14 cellular contexts compared by ENCODE assay signal in the genomic region with DNA sequence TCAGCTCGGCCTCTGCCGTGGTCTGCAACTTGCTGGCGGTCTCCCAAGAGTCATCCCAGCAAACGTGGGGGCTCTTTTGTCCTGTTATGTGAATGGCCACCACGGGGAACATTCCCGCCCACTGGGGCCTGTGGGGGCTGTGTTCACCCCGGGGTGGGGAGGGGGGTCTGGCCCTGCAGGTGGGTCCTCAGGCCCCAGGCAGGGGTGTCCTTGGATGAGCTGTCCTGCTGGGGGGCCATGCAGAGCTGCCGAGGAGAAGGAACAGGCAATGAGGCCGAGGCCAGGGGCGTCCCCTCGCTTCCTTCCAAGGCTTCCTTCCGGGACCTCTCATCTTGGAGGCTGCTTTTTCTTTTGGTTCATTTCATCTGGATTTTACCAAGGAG. TPM values are rescaled to one million over a fixed set of nuclear protein-coding genes. Genes with fewer than 3 reads are reported as not detected.
DNase-seq lines count a peak whose midpoint lies in the region; ATAC-seq, FAIRE-seq and TF ChIP-seq lines count a peak whose summit lies in the region.
"Had no signal": no experiment of that assay in that cellular context is flagged by ENCODE, and none has a peak within 500 bp of the region (broad histone marks: within the 10 kb centered on the region; RNA-seq: fewer than 3 reads in every experiment).

No MANE protein-coding gene starts in this region.

- no peak overlapping the region for H3K27ac ChIP-seq in HCT116 (ENCODE audit: low read depth, low read length)
- no peak overlapping the region for H3K27ac ChIP-seq in keratinocyte (ENCODE audit: control insufficient read depth, insufficient read depth, low read length)
- H3K27ac ChIP-seq in spleen = peak overlapping the region in 6 of 8 donors; percentile 45 to 69 (median 60)
- H3K27ac ChIP-seq in kidney (ENCODE audit: low read depth in 2 of 2, low read length in 2 of 2) = no peak overlapping the region
- H3K27ac ChIP-seq: cardiac muscle cell had no signal

- RAD21 ChIA-PET in HCT116 (lab: Charles Lee; ENCODE audit: low non-redundant PET in 1 of 2, low total read pairs in 2 of 2, uncharacterized antibody in 2 of 2, unreplicated experiment in 2 of 2) = no interaction called here

- H2AFZ ChIP-seq in HCT116 (ENCODE audit: low read depth, low read length, poor library complexity, severe bottlenecking) (no peak overlapping the region), keratinocyte (ENCODE audit: control insufficient read depth, low read length) (no peak overlapping the region)

- POLR2A ChIA-PET in HCT116 (lab: Charles Lee) = interaction anchor here (1.1 to 1.4 kb wide), 3 partner anchors 588 to 1574 kb away, joined by 3 to 6 read pairs (median 4); a partner anchor contains a TSS
- POLR2A ChIA-PET in T-cell (lab: Charles Lee) = no interaction called here

- H3K79me2 ChIP-seq in HCT116 (ENCODE audit: insufficient read depth, low read length) (no peaks in the 10 kb centered on the region), keratinocyte (ENCODE audit: control insufficient read depth, insufficient read depth, low read length) (no peaks in the 10 kb centered on the region)

- H3K9me3 ChIP-seq in HCT116 (ENCODE audit: control insufficient read depth in 1 of 2, insufficient read depth in 1 of 2, low read depth in 1 of 2, low read length in 2 of 2) (no peaks in the 10 kb centered on the region), adipocyte (ENCODE audit: control insufficient read depth, low read length) (no peaks in the 10 kb centered on the region), keratinocyte (ENCODE audit: control insufficient read depth, low read depth, low read length) (no peaks in the 10 kb centered on the region), spleen (no peaks in the 10 kb centered on the region), kidney (ENCODE audit: control insufficient read depth in 1 of 2, low read length in 2 of 2) (no peaks in the 10 kb centered on the region)
- H3K9me3 ChIP-seq: esophagus squamous epithelium, mucosa of descending colon had no signal

- no peaks in the 10 kb centered on the region for H3K9me1 ChIP-seq in keratinocyte (ENCODE audit: control insufficient read depth, extremely low read depth, insufficient read depth, low read length)

- dilution Hi-C loops in keratinocyte (cut with MboI; ENCODE audit: extremely low pct_ligation_motif_present, low sequenced_read_pairs) = no loop called here

- CTCF ChIA-PET in HCT116 (lab: Charles Lee) = interaction anchor here (1.0 to 1.6 kb wide), 5 partner anchors 90 to 1618 kb away, joined by 3 to 12 read pairs (median 4); no protein-coding TSS in a partner anchor
- CTCF ChIA-PET in T-cell (lab: Charles Lee) = interaction anchor here (0.6 to 1.3 kb wide), 6 partner anchors 113 to 1574 kb away, joined by 3 to 17 read pairs (median 4); no protein-coding TSS in a partner anchor

- no peaks in the 10 kb centered on the region for H3K36me3 Mint-ChIP-seq in T-cell

- no peaks in the 10 kb centered on the region for H4K20me1 ChIP-seq in HCT116 (ENCODE audit: insufficient read depth)
- no peaks in the 10 kb centered on the region for H4K20me1 ChIP-seq in keratinocyte (ENCODE audit: control insufficient read depth, extremely low read depth, insufficient read depth, low read length)

- 36 to 47% (median 45%) methylated on average over 8 to 12 of the region's 12 CpGs for WGBS in spleen, 5 donors

- H3K27me3 ChIP-seq in HCT116 (ENCODE audit: insufficient read depth, low read length) (peaks cover 24% of the 10 kb centered on the region; the same call in 1 of the 2 replicates), adipocyte (replicated peaks; ENCODE audit: control insufficient read depth, insufficient read depth, low read length) (peaks cover 15% of the 10 kb centered on the region), keratinocyte (ENCODE audit: control insufficient read depth, extremely low read depth, insufficient read depth, low read length) (peaks cover 26% of the 10 kb centered on the region), spleen (replicated peaks in 1 of 7) (peaks cover 0 to 34% (median 3%) of the 10 kb centered on the region in 7 donors)

- H3K9ac ChIP-seq in HCT116 (ENCODE audit: low read length) (0 out of 2 replicates have a peak overlapping the region, but pooled peaks have one; percentile 5), adipocyte (ENCODE audit: low read length) (peak overlapping the region; percentile 67), keratinocyte (ENCODE audit: control insufficient read depth, extremely low read depth, insufficient read depth, low read length) (no peak overlapping the region), kidney (ENCODE audit: low read length in 2 of 2) (no peak overlapping the region)

- TF ChIP-seq POLR2A in HCT116 (IDR thresholded peaks at IDR 0.05; ENCODE audit: borderline replicate concordance, extremely low read depth, insufficient read depth, insufficient read length) = no peak
- TF ChIP-seq POLR2A in spleen (IDR thresholded peaks at IDR 0.05) = no peak

- TF ChIP-seq RAD21 in HCT116 (IDR thresholded peaks at IDR 0.05; ENCODE audit: low read depth) = no peak

- intact Hi-C loops in HCT116 (cut with micrococcal nuclease) = loop anchor here (1.0 to 10.0 kb wide), 4 partner anchors 1318 to 1574 kb away; no protein-coding TSS in a partner anchor
- intact Hi-C loops in spleen (cut with DNase I; ENCODE audit: low total_unique reads) = loop anchor here (10.0 kb wide), 1 partner anchor 1568 kb away; no protein-coding TSS in a partner anchor
- intact Hi-C loops in kidney (cut with DNase I) = no loop called here

- H3K4me1 Mint-ChIP-seq in T-cell = peaks cover 13 to 19% (median 19%) of the 10 kb centered on the region in 3 donors

- H3K27me3 Mint-ChIP-seq in T-cell = peaks cover 36 to 41% of the 10 kb centered on the region in 2 donors

- H3K4me1 ChIP-seq in HCT116 (ENCODE audit: control insufficient read depth in 1 of 2, insufficient read depth in 2 of 2, low read length in 2 of 2) (peaks cover 7 to 14% of the 10 kb centered on the region in 2 experiments; a peak in 3 of 4 replicates), adipocyte (ENCODE audit: control insufficient read depth, insufficient read depth, low read length) (peaks cover 22% of the 10 kb centered on the region), keratinocyte (ENCODE audit: control insufficient read depth, extremely low read depth, insufficient read depth, low read length) (peaks cover 8% of the 10 kb centered on the region), spleen (peaks cover 7 to 31% (median 16%) of the 10 kb centered on the region in 6 donors), kidney (ENCODE audit: control insufficient read depth in 1 of 2, insufficient read depth in 1 of 2, low read depth in 1 of 2, low read length in 2 of 2) (peaks cover 8 to 9% of the 10 kb centered on the region in 2 donors)

- peak overlapping the region in 1 of 2 donors; percentile 23 for H3K27ac Mint-ChIP-seq in T-cell
- H3K27ac Mint-ChIP-seq: activated CD8-positive, alpha-beta T cell treated with anti-CD3 and anti-CD28 coated beads for 36 hours had no signal

- no peak for FAIRE-seq in keratinocyte (lab: Jason Lieb, UNC)
- no peak for FAIRE-seq in kidney (lab: Jason Lieb, UNC)
- FAIRE-seq: D721Med had no signal

- DNase-seq in HCT116 (ENCODE audit: low read depth, low spot score) (no peak), adipocyte (ENCODE audit: low read depth) (no peak), keratinocyte (ENCODE audit: low read depth, low spot score) (no peak), spleen (peak; percentile 73), T-cell (no peak), NCI-H1417 treated with DMSO at 0.1 percent for 48 hours (lab: John Stamatoyannopoulos, UW) (no peak), kidney (no peak)
- DNase-seq: esophagus squamous epithelium had no signal

- H3K4me2 ChIP-seq in HCT116 (ENCODE audit: low read length) (peak overlapping the region; percentile 85), keratinocyte (ENCODE audit: control insufficient read depth, extremely low read depth, insufficient read depth, low read depth, low read length) (peak overlapping the region; percentile 94)

- no peak for TF ChIP-seq CTCF in HCT116 (IDR thresholded peaks at IDR 0.05 in 2 of 3, conservative IDR thresholded peaks at IDR 0.05 in 1 of 3; ENCODE audit: borderline replicate concordance in 1 of 3, insufficient read depth in 1 of 3, low read depth in 2 of 3, low read length in 2 of 3)
- TF ChIP-seq CTCF in keratinocyte (optimal IDR thresholded peaks at IDR 0.05 in 1 of 3, IDR thresholded peaks at IDR 0.05 in 1 of 3, conservative IDR thresholded peaks at IDR 0.05 in 1 of 3; ENCODE audit: extremely low read depth in 1 of 3, insufficient read depth in 2 of 3, low read length in 3 of 3) = no peak
- TF ChIP-seq CTCF in spleen (IDR thresholded peaks at IDR 0.05 in 8 of 11, conservative IDR thresholded peaks at IDR 0.05 in 3 of 11) = no peak
- no peak for TF ChIP-seq CTCF in kidney (IDR thresholded peaks at IDR 0.05; ENCODE audit: borderline replicate concordance, extremely low read depth, insufficient read depth)

- no peaks in the 10 kb centered on the region for H3K9me2 ChIP-seq in HCT116 (ENCODE audit: insufficient read depth)

- H3K4me3 Mint-ChIP-seq in T-cell = no peak overlapping the region

- no peaks in the 10 kb centered on the region for H3K9me3 Mint-ChIP-seq in T-cell
- H3K9me3 Mint-ChIP-seq: activated CD8-positive, alpha-beta T cell treated with anti-CD3 and anti-CD28 coated beads for 36 hours; T-helper 2 cell treated with Interferon-gamma antibody and Interleukin-4, amounts not matched to agents 5 μg/mL and 100 μg/mL, for 36 hours had no signal

- H3K36me3 ChIP-seq in HCT116 (ENCODE audit: control insufficient read depth in 1 of 2, insufficient read depth in 2 of 2, low read length in 2 of 2) (no peaks in the 10 kb centered on the region), adipocyte (ENCODE audit: control insufficient read depth, insufficient read depth, low read length, severe bottlenecking) (no peaks in the 10 kb centered on the region), keratinocyte (ENCODE audit: control insufficient read depth in 2 of 2, extremely low read depth in 1 of 2, insufficient read depth in 2 of 2, low read length in 2 of 2) (no peaks in the 10 kb centered on the region), spleen (no peaks in the 10 kb centered on the region), kidney (ENCODE audit: control insufficient read depth in 1 of 2, insufficient read depth in 2 of 2, low read length in 2 of 2) (no peaks in the 10 kb centered on the region)
- H3K36me3 ChIP-seq: cardiac muscle cell, esophagus squamous epithelium had no signal

- BruUV-seq in HCT116 (replicated peaks; lab: Mats Ljungman, UMichigan) = no TSS peak

- H3K4me3 ChIP-seq in HCT116 (replicated peaks in 1 of 2; ENCODE audit: low read depth in 1 of 2, low read length in 2 of 2) (no peak overlapping the region; a peak in 1 of 4 replicates), adipocyte (ENCODE audit: low read length) (peak overlapping the region; percentile 75), keratinocyte (ENCODE audit: control insufficient read depth in 2 of 3, extremely low read depth in 1 of 3, insufficient read depth in 2 of 3, low read depth in 1 of 3, low read length in 3 of 3) (no peak overlapping the region), spleen (peak overlapping the region; percentile 4 to 43 (median 15)), kidney (ENCODE audit: low read length in 2 of 2) (no peak overlapping the region)
- H3K4me3 ChIP-seq: cardiac muscle cell, mucosa of descending colon had no signal

- ATAC-seq in HCT116 (peak; percentile 12), HG03342 (IDR thresholded peaks at IDR 0.05; ENCODE audit: unreplicated experiment) (no peak), T-cell (replicated peaks in 1 of 4) (no peak)

RNA-seq across cellular contexts. Expression of a gene that starts 24.4 kb away (rescaled TPM):
- 59.5 TPM for total RNA-seq in HCT116 (2021; ENCODE audit: unreplicated experiment)
- polyA plus RNA-seq in HCT116 (2012) = 50.0 and 54.2 TPM in 2 replicates
- polyA plus RNA-seq in keratinocyte = 29.5 to 86.5 TPM (median 47.2 TPM) in 3 replicates
- polyA plus RNA-seq in keratinocyte (2011; ENCODE audit: low read depth) = 20.2 TPM
- polyA plus RNA-seq in keratinocyte (2011; cell fraction: cytosol; rRNA removed) = 47.3 and 47.7 TPM in 2 replicates
- polyA plus RNA-seq in keratinocyte (2011; cell fraction: nucleus; rRNA removed) = 120 and 126 TPM in 2 replicates
- polyA plus RNA-seq in keratinocyte (2012; ENCODE audit: low replicate concordance) = 46.9 and 75.3 TPM in 2 replicates
- 32.0 to 86.5 TPM (median 65.6 TPM) in 3 replicates for polyA minus RNA-seq in keratinocyte
- 43.9 TPM for polyA minus RNA-seq in keratinocyte (2011; cell fraction: cytosol; rRNA and poly(A)+ RNA removed)
- polyA minus RNA-seq in keratinocyte (2011; cell fraction: nucleus; rRNA and poly(A)+ RNA removed) = 53.9 and 82.5 TPM in 2 replicates
- 10 to 100 TPM; 51.5 to 63.2 (median 56.8) TPM for total RNA-seq in spleen
- polyA plus RNA-seq in spleen = 10 to 100 TPM; 38.5 to 50.9 (median 46.6) TPM
- total RNA-seq in T-cell = 10 to 100 TPM; 73.9 to 89.5 (median 81.0) TPM
- total RNA-seq in kidney = 60.7 TPM
- 28.8 TPM for polyA plus RNA-seq in kidney (ENCODE audit: insufficient read depth, low read depth, low replicate concordance)

Comparison
In these comparisons a context has a peak if more than half of its experiments do, and no peak if none do; other contexts are left out.
1. H3K27ac ChIP-seq: peak in spleen (6 of 8); none in HCT116 (single experiment), keratinocyte (single experiment) and kidney (0 of 2).
2. H3K4me3 ChIP-seq: peak in adipocyte (single experiment) and spleen (8 of 8); none in HCT116 (0 of 2), keratinocyte (0 of 3) and kidney (0 of 2).
3. H3K9ac ChIP-seq: peak in HCT116 (single experiment) and adipocyte (single experiment); none in keratinocyte (single experiment) and kidney (0 of 2).